ENCODE assay signal across 17 cellular contexts in genomic region chr15:100923902-100924301, GRCh38. TPM values are rescaled to one million over a fixed set of nuclear protein-coding genes. Genes with fewer than 3 reads are reported as not detected.
DNase-seq lines count a peak whose midpoint lies in the region; ATAC-seq lines count a peak whose summit lies in the region.
"Had no signal": no experiment of that assay in that cellular context is flagged by ENCODE, and none has a peak within 500 bp of the region (broad histone marks: within the 10 kb centered on the region; RNA-seq: fewer than 3 reads in every experiment).

No MANE protein-coding gene starts in this region.

- H3K4me1 Mint-ChIP-seq in dendritic cell treated with granulocyte-macrophage colony-stimulating factor and Interleukin-4, amounts not matched to agents 40 ng/mL and 50 ng/mL, for 4 days (ENCODE audit: low read depth) = peaks cover 54% of the 10 kb centered on the region
- H3K4me1 Mint-ChIP-seq in stimulated activated memory B cell treated with anti-CD40 and anti-IgM and Interleukin-4, amounts not matched to agents 10 μg/mL and 1 μg/mL and 100 μg/mL, for 72 hours = peaks cover 65% of the 10 kb centered on the region

- H3K36me3 ChIP-seq in Karpas-422 (ENCODE audit: insufficient read depth, low read length) = peaks cover 64% of the 10 kb centered on the region

- no peak overlapping the region for H3K4me3 ChIP-seq in Karpas-422 (ENCODE audit: low read length)

- DNase-seq in Karpas-422 = peak; percentile 60
- DNase-seq in RPMI7951 (ENCODE audit: low read depth) = peak; percentile 26
- no peak for DNase-seq in COLO829 (ENCODE audit: low spot score)
- no peak for DNase-seq in activated CD4-positive, CD25-positive, alpha-beta regulatory T cell (lab: John Stamatoyannopoulos, UW)
- DNase-seq: ACHN, DMS53, NCI-H1092 treated with DMSO at 0.1 percent for 48 hours, NCI-H146, NCI-H2081, NCI-H2171 treated with DMSO at 0.1 percent for 48 hours, NCI-H446 had no signal

- H4K20me1 ChIP-seq in Karpas-422 (ENCODE audit: insufficient read depth, low read depth, low read length) = peaks cover 27% of the 10 kb centered on the region

- H3K79me2 ChIP-seq in Karpas-422 (ENCODE audit: low read length) = peaks cover 70% of the 10 kb centered on the region

- H3K4me1 ChIP-seq in Karpas-422 (ENCODE audit: low read length) = peaks cover 84% of the 10 kb centered on the region

- intact Hi-C loops in dendritic cell treated with granulocyte-macrophage colony-stimulating factor and Interleukin-4, amounts not matched to agents 40 ng/mL and 50 ng/mL, for 4 days (cut with micrococcal nuclease) = loop anchor here (2.0 kb wide), 1 partner anchor 13 kb away; no protein-coding TSS in a partner anchor

- no peak for ATAC-seq in stimulated activated memory B cell treated with anti-CD40 and anti-IgM and Interleukin-4, amounts not matched to agents 10 μg/mL and 1 μg/mL and 100 μg/mL, for 72 hours
- no peak for ATAC-seq in HG03196 (IDR thresholded peaks at IDR 0.05; ENCODE audit: unreplicated experiment)

- peak overlapping the region; percentile 98 for H3K27ac ChIP-seq in Karpas-422 (ENCODE audit: low read length)
- H3K27ac ChIP-seq: KMS-11, RWPE1 had no signal

- no peaks in the 10 kb centered on the region for H3K9me3 ChIP-seq in Karpas-422 (ENCODE audit: low read length)

- H3K27me3 Mint-ChIP-seq in dendritic cell treated with granulocyte-macrophage colony-stimulating factor and Interleukin-4, amounts not matched to agents 40 ng/mL and 50 ng/mL, for 4 days = no peaks in the 10 kb centered on the region
- no peaks in the 10 kb centered on the region for H3K27me3 Mint-ChIP-seq in stimulated activated memory B cell treated with anti-CD40 and anti-IgM and Interleukin-4, amounts not matched to agents 10 μg/mL and 1 μg/mL and 100 μg/mL, for 72 hours

- H3K4me2 ChIP-seq in Karpas-422 (ENCODE audit: low read depth, low read length, poor library complexity, severe bottlenecking) = peak overlapping the region; percentile 89
- H3K4me2 ChIP-seq: KMS-11 had no signal

- H3K9ac ChIP-seq in Karpas-422 (ENCODE audit: low read length) = peak overlapping the region; percentile 96; the same call in 1 of the 2 replicates
- H3K9ac ChIP-seq: KMS-11 had no signal

- no peak overlapping the region for H2AFZ ChIP-seq in Karpas-422 (ENCODE audit: low read length)

- H3K9me3 Mint-ChIP-seq in dendritic cell treated with granulocyte-macrophage colony-stimulating factor and Interleukin-4, amounts not matched to agents 40 ng/mL and 50 ng/mL, for 4 days = no peaks in the 10 kb centered on the region
- no peaks in the 10 kb centered on the region for H3K9me3 Mint-ChIP-seq in stimulated activated memory B cell treated with anti-CD40 and anti-IgM and Interleukin-4, amounts not matched to agents 10 μg/mL and 1 μg/mL and 100 μg/mL, for 72 hours
- H3K9me3 Mint-ChIP-seq: T-helper 1 cell treated with Interleukin-12 subunit alpha and Interleukin-12 subunit beta and Interleukin-4 antibody, amounts not matched to agents 30 μg/mL and 1 μg/mL, for 36 hours had no signal

- H3K27me3 ChIP-seq in Karpas-422 (ENCODE audit: low read length) = no peaks in the 10 kb centered on the region

- no peaks in the 10 kb centered on the region for H3K9me2 ChIP-seq in Karpas-422 (replicated peaks; ENCODE audit: insufficient read depth, low read length)

- H3K36me3 Mint-ChIP-seq in dendritic cell treated with granulocyte-macrophage colony-stimulating factor and Interleukin-4, amounts not matched to agents 40 ng/mL and 50 ng/mL, for 4 days (ENCODE audit: low read depth) = peaks cover 83% of the 10 kb centered on the region
- peaks cover 35% of the 10 kb centered on the region for H3K36me3 Mint-ChIP-seq in stimulated activated memory B cell treated with anti-CD40 and anti-IgM and Interleukin-4, amounts not matched to agents 10 μg/mL and 1 μg/mL and 100 μg/mL, for 72 hours

- H3K4me3 Mint-ChIP-seq in dendritic cell treated with granulocyte-macrophage colony-stimulating factor and Interleukin-4, amounts not matched to agents 40 ng/mL and 50 ng/mL, for 4 days = no peak overlapping the region
- H3K4me3 Mint-ChIP-seq in stimulated activated memory B cell treated with anti-CD40 and anti-IgM and Interleukin-4, amounts not matched to agents 10 μg/mL and 1 μg/mL and 100 μg/mL, for 72 hours = no peak overlapping the region
- H3K4me3 Mint-ChIP-seq: T-helper 1 cell treated with Interleukin-12 subunit alpha and Interleukin-12 subunit beta and Interleukin-4 antibody, amounts not matched to agents 30 μg/mL and 1 μg/mL, for 36 hours had no signal

- H3K27ac Mint-ChIP-seq in dendritic cell treated with granulocyte-macrophage colony-stimulating factor and Interleukin-4, amounts not matched to agents 40 ng/mL and 50 ng/mL, for 4 days = peak overlapping the region; percentile 45
- H3K27ac Mint-ChIP-seq in stimulated activated memory B cell treated with anti-CD40 and anti-IgM and Interleukin-4, amounts not matched to agents 10 μg/mL and 1 μg/mL and 100 μg/mL, for 72 hours = peak overlapping the region; percentile 76
- H3K27ac Mint-ChIP-seq: T-helper 1 cell treated with Interleukin-12 subunit alpha and Interleukin-12 subunit beta and Interleukin-4 antibody, amounts not matched to agents 30 μg/mL and 1 μg/mL, for 36 hours had no signal

RNA-seq across cellular contexts. Expression of gene LRRK1, which starts 4.7 kb away (rescaled TPM):
- total RNA-seq in Karpas-422 (2014; rRNA removed; shearing (Covaris generic); ENCODE audit: low replicate concordance) = 46.6 and 87.3 TPM in 2 replicates
- 5.0 and 10.8 TPM in 2 replicates for total RNA-seq in RPMI7951 (2014; rRNA removed; shearing (Covaris generic))

RNA-seq across cellular contexts. Expression of gene ALDH1A3, which starts 44.3 kb away (rescaled TPM):
- not detected in 2 replicates for total RNA-seq in Karpas-422 (2014; rRNA removed; shearing (Covaris generic); ENCODE audit: low replicate concordance)
- total RNA-seq in RPMI7951 (2014; rRNA removed; shearing (Covaris generic)) = 158 and 217 TPM in 2 replicates

Comparison
In these comparisons a context has a peak if more than half of its experiments do, and no peak if none do; other contexts are left out.
1. DNase-seq: peak in Karpas-422 (single experiment) and RPMI7951 (single experiment); none in COLO829 (single experiment) and activated CD4-positive, CD25-positive, alpha-beta regulatory T cell (0 of 4).
2. RNA of gene ALDH1A3, which starts 44.3 kb away (total RNA-seq): 158 to 217 TPM in RPMI7951; not detected in Karpas-422; every median in the first group is over 100 times any median in the second.